Comparison of ENCODE assay signal across 8 cellular contexts in genomic region chr17:77332981-77333685, GRCh38.
DNase-seq lines count a peak whose midpoint lies in the region; ATAC-seq and TF ChIP-seq lines count a peak whose summit lies in the region.

No MANE protein-coding gene starts in this region.

- ATAC-seq in PC-3 (peak; percentile 50), HG02759 (IDR thresholded peaks at IDR 0.05; ENCODE audit: unreplicated experiment) (no peak)

- peaks cover 17% of the 10 kb centered on the region for H3F3A ChIP-seq in PC-3 (ENCODE audit: low read length, unreplicated experiment)

- intact Hi-C loops in PC-3 (cut with micrococcal nuclease), result loop anchor here (2.0 to 5.0 kb wide), 2 partner anchors 94 to 144 kb away; no protein-coding TSS in a partner anchor

- peak; percentile 94 for DNase-seq in EL
- DNase-seq in PC-3, result peak; percentile 93
- peak; percentile 72 to 88 for DNase-seq in cardiac fibroblast (ENCODE audit: low read depth in 2 of 2)
- peak; percentile 55 for DNase-seq in renal cortical epithelial cell (ENCODE audit: low read depth)
- DNase-seq in endodermal cell, result no peak
- no peak for DNase-seq in NCI-H1092 treated with DMSO at 0.1 percent for 48 hours (lab: John Stamatoyannopoulos, UW)
- no peak for DNase-seq in cortex of kidney (lab: John Stamatoyannopoulos, UW)

- H3K27ac ChIP-seq in PC-3 (ENCODE audit: low read length) (peak overlapping the region; percentile 89), endodermal cell (ENCODE audit: low read depth, low read length) (no peak overlapping the region)

- 87 to 95% methylated on average over 6 to 7 of the region's 7 CpGs for WGBS in endodermal cell (ENCODE audit: insufficient coverage in 1 of 2, insufficient read length in 1 of 2), 2 experiments

- peaks cover 18% of the 10 kb centered on the region for H3K36me3 ChIP-seq in PC-3 (ENCODE audit: low read depth, low read length)
- H3K36me3 ChIP-seq in endodermal cell (ENCODE audit: control insufficient read depth, insufficient read depth, low read length), result no peaks in the 10 kb centered on the region

- peaks cover 3% of the 10 kb centered on the region for H3K36me3 Mint-ChIP-seq in endodermal cell (ENCODE audit: low read depth)

- peak overlapping the region; percentile 71 for H3K4me2 ChIP-seq in PC-3 (ENCODE audit: low read length)

- TF ChIP-seq CTCF in PC-3 (conservative IDR thresholded peaks at IDR 0.05; ENCODE audit: low read depth, low read length) (no peak), cardiac fibroblast (IDR thresholded peaks at IDR 0.05; ENCODE audit: low read depth, low read length) (no peak), endodermal cell (conservative IDR thresholded peaks at IDR 0.05) (no peak)

- no peak overlapping the region for H3K4me3 Mint-ChIP-seq in endodermal cell

- H4K20me1 ChIP-seq in PC-3 (ENCODE audit: low read length), result peaks cover 9% of the 10 kb centered on the region; the same call in 1 of the 2 replicates

- peaks cover 91% of the 10 kb centered on the region for H3K79me2 ChIP-seq in PC-3 (ENCODE audit: low read length)

- POLR2A ChIA-PET in PC-3 (lab: Charles Lee; ENCODE audit: unreplicated experiment), result no interaction called here

- H3K9me3 ChIP-seq in PC-3 (ENCODE audit: low read length), result no peaks in the 10 kb centered on the region
- peaks cover 10% of the 10 kb centered on the region for H3K9me3 ChIP-seq in endodermal cell (ENCODE audit: control insufficient read depth, low read length)

- BruUV-seq in PC-3 (replicated peaks; lab: Mats Ljungman, UMichigan), result no TSS peak

- H3K9ac ChIP-seq in PC-3 (ENCODE audit: low read length) (peak overlapping the region; percentile 65), endodermal cell (ENCODE audit: extremely low read depth, low read length, poor library complexity, severe bottlenecking) (no peak overlapping the region)

- H3K4me3 ChIP-seq in PC-3 (ENCODE audit: low read length) (peak overlapping the region; percentile 46), cardiac fibroblast (replicated peaks in 1 of 2; ENCODE audit: low read depth in 2 of 2, low read length in 2 of 2) (no peak overlapping the region), endodermal cell (ENCODE audit: low read length) (no peak overlapping the region)

- CTCF ChIA-PET in PC-3 (lab: Charles Lee), result no interaction called here

- H2AFZ ChIP-seq in PC-3 (ENCODE audit: low read length), result peak overlapping the region; percentile 9; the same call in 1 of the 2 replicates

- no peaks in the 10 kb centered on the region for H3K27me3 Mint-ChIP-seq in endodermal cell (ENCODE audit: insufficient read depth)

- no peaks in the 10 kb centered on the region for H3K27me3 ChIP-seq in PC-3 (ENCODE audit: low read length)
- no peaks in the 10 kb centered on the region for H3K27me3 ChIP-seq in endodermal cell (ENCODE audit: control insufficient read depth, insufficient read depth, low read length, poor library complexity, severe bottlenecking)

- H3K4me1 ChIP-seq in PC-3 (ENCODE audit: insufficient read depth, low read length), result peaks cover 35% of the 10 kb centered on the region
- no peaks in the 10 kb centered on the region for H3K4me1 ChIP-seq in endodermal cell (ENCODE audit: control insufficient read depth, insufficient read depth, low read length)

- H3K9me3 Mint-ChIP-seq in endodermal cell, result peaks cover 8% of the 10 kb centered on the region

- H3K9me2 ChIP-seq in PC-3 (replicated peaks; ENCODE audit: low read length), result no peaks in the 10 kb centered on the region

- H3K4me1 Mint-ChIP-seq in endodermal cell, result peaks cover 8% of the 10 kb centered on the region

- no peak overlapping the region for H3K27ac Mint-ChIP-seq in endodermal cell

Comparison
In these comparisons a context has a peak if more than half of its experiments do, and no peak if none do; other contexts are left out.
1. DNase-seq: peak in EL (single experiment), PC-3 (single experiment), cardiac fibroblast (2 of 2) and renal cortical epithelial cell (single experiment); none in endodermal cell (single experiment), NCI-H1092 treated with DMSO at 0.1 percent for 48 hours (single experiment) and cortex of kidney (single experiment).